17 cellular contexts compared by ENCODE assay signal in the genomic region with DNA sequence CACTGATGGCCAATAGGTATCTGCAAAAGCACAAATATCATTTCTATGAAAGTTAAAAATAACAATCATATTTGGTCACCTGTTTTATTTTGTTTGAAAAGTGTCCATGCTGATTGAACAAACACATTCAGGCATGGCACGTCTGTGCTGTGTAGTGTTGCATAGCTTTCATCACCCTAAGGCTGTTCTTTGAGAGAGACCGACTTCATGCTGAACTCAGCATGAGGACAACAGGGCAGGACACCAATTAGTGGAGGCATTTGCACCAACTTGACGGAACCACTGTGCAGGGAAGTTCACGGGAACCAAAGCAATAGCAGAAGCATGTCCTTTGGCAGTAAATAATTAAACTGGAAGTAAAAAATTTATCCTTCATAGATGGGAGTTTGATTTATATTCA.
"Had no signal": no experiment of that assay in that cellular context is flagged by ENCODE, and none has a peak within 500 bp of the region (broad histone marks: within the 10 kb centered on the region; RNA-seq: fewer than 3 reads in every experiment).

No MANE protein-coding gene starts in this region.

- H3K4me3 ChIP-seq: gastroesophageal sphincter, hepatocyte, sigmoid colon, spleen, testis had no signal

- H3K36me3 Mint-ChIP-seq: activated naive CD8-positive, alpha-beta T cell treated with anti-CD3 and anti-CD28 coated beads, Interleukin-2, amount 10 ng/mL, durations not matched to agents 7 days and 5 days; natural killer cell treated with Interleukin-12 subunit alpha and Interleukin-12 subunit beta and Interleukin-15 and Interleukin-18, amount 100 ng/mL, for 72 hours; T-cell had no signal

- DNase-seq: activated CD4-positive, alpha-beta T cell treated with anti-CD3 and anti-CD28 coated beads, Interleukin-2, amount 50 U/mL, for 1 hour; activated naive CD8-positive, alpha-beta T cell treated with anti-CD3 and anti-CD28 coated beads, Interleukin-2, amount 10 ng/mL, durations not matched to agents 7 days and 5 days; kidney; mesendoderm; occipital lobe; sigmoid colon; spleen; stimulated activated naive CD8-positive, alpha-beta T cell treated with anti-CD3 and anti-CD28 coated beads, Interleukin-15, amount 100 ng/mL, for 72 hours; T-cell; T1000; testis had no signal

- H3K4me1 Mint-ChIP-seq: activated naive CD8-positive, alpha-beta T cell treated with anti-CD3 and anti-CD28 coated beads, Interleukin-2, amount 10 ng/mL, durations not matched to agents 7 days and 5 days; stimulated activated naive CD8-positive, alpha-beta T cell treated with anti-CD3 and anti-CD28 coated beads, Interleukin-15, amount 100 ng/mL, for 72 hours; T-cell had no signal

- H3K27me3 Mint-ChIP-seq: natural killer cell treated with Interleukin-12 subunit alpha and Interleukin-12 subunit beta and Interleukin-15 and Interleukin-18, amount 100 ng/mL, for 72 hours; progenitor cell of endocrine pancreas; stimulated activated naive CD8-positive, alpha-beta T cell treated with anti-CD3 and anti-CD28 coated beads, Interleukin-15, amount 100 ng/mL, for 72 hours; T-cell had no signal

- H3K36me3 ChIP-seq: gastroesophageal sphincter, sigmoid colon, spleen had no signal

- H3K27ac ChIP-seq: gastroesophageal sphincter, hepatocyte, sigmoid colon, spleen had no signal

- H3K27ac Mint-ChIP-seq: activated naive CD8-positive, alpha-beta T cell treated with anti-CD3 and anti-CD28 coated beads, Interleukin-2, amount 10 ng/mL, durations not matched to agents 7 days and 5 days; activated T-helper 1 cell treated with anti-CD3 and anti-CD28 coated beads, Interleukin-12 subunit alpha, Interleukin-12 subunit beta, Interleukin-2, Interleukin-4 antibody, amounts not matched to agents 30 ng/mL and 10 ng/mL and 1 ng/mL, durations not matched to agents 14 hours and 24 hours and 36 hours; natural killer cell treated with Interleukin-12 subunit alpha and Interleukin-12 subunit beta and Interleukin-15 and Interleukin-18, amount 100 ng/mL, for 72 hours; progenitor cell of endocrine pancreas; stimulated activated naive CD8-positive, alpha-beta T cell treated with anti-CD3 and anti-CD28 coated beads, Interleukin-15, amount 100 ng/mL, for 72 hours; T-cell had no signal

- H3K9me3 ChIP-seq: gastroesophageal sphincter, sigmoid colon, spleen, testis had no signal

- H3K4me3 Mint-ChIP-seq: activated naive CD8-positive, alpha-beta T cell treated with anti-CD3 and anti-CD28 coated beads, Interleukin-2, amount 10 ng/mL, durations not matched to agents 7 days and 5 days; activated T-helper 1 cell treated with anti-CD3 and anti-CD28 coated beads, Interleukin-12 subunit alpha, Interleukin-12 subunit beta, Interleukin-2, Interleukin-4 antibody, amounts not matched to agents 30 ng/mL and 10 ng/mL and 1 ng/mL, durations not matched to agents 14 hours and 24 hours and 36 hours; natural killer cell treated with Interleukin-12 subunit alpha and Interleukin-12 subunit beta and Interleukin-15 and Interleukin-18, amount 100 ng/mL, for 72 hours; stimulated activated naive CD8-positive, alpha-beta T cell treated with anti-CD3 and anti-CD28 coated beads, Interleukin-15, amount 100 ng/mL, for 72 hours; T-cell had no signal

- ATAC-seq: activated CD4-positive, CD25-positive, alpha-beta regulatory T cell treated with anti-CD3 and anti-CD28 coated beads, Interleukin-2, amount 50 U/mL, for 24 hours; gastroesophageal sphincter; natural killer cell treated with Interleukin-12 subunit alpha and Interleukin-12 subunit beta and Interleukin-15 and Interleukin-18, amount 100 ng/mL, for 72 hours; stimulated activated naive CD8-positive, alpha-beta T cell treated with anti-CD3 and anti-CD28 coated beads, Interleukin-15, amount 100 ng/mL, for 72 hours; T-cell had no signal

- H3K27me3 ChIP-seq: gastroesophageal sphincter, hepatocyte, sigmoid colon, spleen, testis had no signal

- H3K9me3 Mint-ChIP-seq: activated naive CD8-positive, alpha-beta T cell treated with anti-CD3 and anti-CD28 coated beads, Interleukin-2, amount 10 ng/mL, durations not matched to agents 7 days and 5 days; activated T-helper 1 cell treated with anti-CD3 and anti-CD28 coated beads, Interleukin-12 subunit alpha, Interleukin-12 subunit beta, Interleukin-2, Interleukin-4 antibody, amounts not matched to agents 30 ng/mL and 10 ng/mL and 1 ng/mL, durations not matched to agents 14 hours and 24 hours and 36 hours; stimulated activated naive CD8-positive, alpha-beta T cell treated with anti-CD3 and anti-CD28 coated beads, Interleukin-15, amount 100 ng/mL, for 72 hours; T-cell had no signal
